7 cellular contexts compared by ENCODE assay signal in the genomic region with DNA sequence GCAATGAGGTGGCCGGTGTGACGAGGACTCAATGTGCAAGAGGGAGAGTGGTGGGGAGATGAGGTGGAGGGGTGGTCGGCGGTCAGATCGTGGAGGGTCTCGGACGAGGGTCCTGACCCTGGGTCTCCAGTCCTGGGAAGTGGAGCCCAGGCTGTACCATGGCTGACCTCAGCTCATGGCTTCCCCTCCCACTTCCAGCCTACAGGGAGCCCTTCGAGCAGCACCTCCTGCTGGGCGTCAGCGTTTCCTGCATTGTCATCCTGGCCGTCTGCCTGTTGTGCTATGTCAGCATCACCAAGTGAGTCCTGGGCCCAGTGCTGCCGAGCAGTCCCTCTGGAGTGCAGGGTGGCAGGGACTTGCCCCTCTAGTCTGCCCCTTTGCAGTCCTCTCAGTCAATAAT. TPM values are rescaled to one million over a fixed set of nuclear protein-coding genes. Genes with fewer than 3 reads are reported as not detected.
DNase-seq lines count a peak whose midpoint lies in the region; ATAC-seq, FAIRE-seq and TF ChIP-seq lines count a peak whose summit lies in the region.

No MANE protein-coding gene starts in this region.

- no peak for TF ChIP-seq POLR2A in H54 (IDR thresholded peaks at IDR 0.05; ENCODE audit: low read depth, low read length)

- ATAC-seq in SK-N-SH treated with all-trans-retinoic acid at 6 μM for 48 hours (peak; percentile 71), naive B cell (ENCODE audit: low read depth in 2 of 2) (peak; percentile 28 to 63)

- H3K27me3 Mint-ChIP-seq in chondrocyte (ENCODE audit: low read depth) = no peaks in the 10 kb centered on the region
- no peaks in the 10 kb centered on the region for H3K27me3 Mint-ChIP-seq in naive B cell
- H3K27me3 Mint-ChIP-seq in glutamatergic neuron (ENCODE audit: unreplicated experiment) = peaks cover 4% of the 10 kb centered on the region

- H3K9me3 Mint-ChIP-seq in chondrocyte (ENCODE audit: low read depth) (no peaks in the 10 kb centered on the region), naive B cell (no peaks in the 10 kb centered on the region), glutamatergic neuron (ENCODE audit: unreplicated experiment) (no peaks in the 10 kb centered on the region)

- peak; percentile 47 for DNase-seq in H54 (ENCODE audit: insufficient read length, low spot score)
- DNase-seq in chondrocyte (ENCODE audit: low spot score) = no peak
- no peak for DNase-seq in naive B cell
- DNase-seq in NCI-H1048 (lab: John Stamatoyannopoulos, UW) = no peak
- no peak for DNase-seq in cerebellar nuclear complex (lab: John Stamatoyannopoulos, UW)
- DNase-seq in glutamatergic neuron = no peak

- H3K4me1 Mint-ChIP-seq in chondrocyte (ENCODE audit: low read depth) = no peaks in the 10 kb centered on the region
- peaks cover 15 to 30% (median 27%) of the 10 kb centered on the region in 3 donors for H3K4me1 Mint-ChIP-seq in naive B cell
- no peaks in the 10 kb centered on the region for H3K4me1 Mint-ChIP-seq in glutamatergic neuron (ENCODE audit: low read depth, unreplicated experiment)

- TF ChIP-seq CTCF in chondrocyte (IDR thresholded peaks at IDR 0.05) = peak; percentile 60
- no peak for TF ChIP-seq CTCF in glutamatergic neuron (IDR thresholded peaks at IDR 0.05; ENCODE audit: partially characterized antibody, unreplicated experiment)

- H3K4me3 Mint-ChIP-seq in chondrocyte (ENCODE audit: unreplicated experiment) = no peak overlapping the region
- H3K4me3 Mint-ChIP-seq in naive B cell = peak overlapping the region in 1 of 8 donors; percentile 34
- H3K4me3 Mint-ChIP-seq in glutamatergic neuron (ENCODE audit: unreplicated experiment) = no peak overlapping the region

- FAIRE-seq in H54 (lab: Jason Lieb, UNC) = no peak

- H3K27ac Mint-ChIP-seq in chondrocyte (ENCODE audit: unreplicated experiment) = no peak overlapping the region
- H3K27ac Mint-ChIP-seq in naive B cell = peak overlapping the region in 5 of 6 donors; percentile 69 to 87 (median 76)
- H3K27ac Mint-ChIP-seq in glutamatergic neuron (ENCODE audit: unreplicated experiment) = no peak overlapping the region

- peaks cover 44% of the 10 kb centered on the region for H3K36me3 Mint-ChIP-seq in chondrocyte (ENCODE audit: low read depth)
- H3K36me3 Mint-ChIP-seq in naive B cell = peaks cover 30 to 48% of the 10 kb centered on the region in 2 donors
- H3K36me3 Mint-ChIP-seq in glutamatergic neuron (ENCODE audit: unreplicated experiment) = peaks cover 5% of the 10 kb centered on the region

TF ChIP-seq in SK-N-SH treated with all-trans-retinoic acid at 6 μM for 48 hours, 23 proteins besides CTCF, POLR2A, EP300 and RAD21:
- TF ChIP-seq SNAI2 (CRISPR knock-in tag; IDR thresholded peaks at IDR 0.05) (no peak), ZNF8 (CRISPR knock-in tag; IDR thresholded peaks at IDR 0.05) (no peak)
- TF ChIP-seq, protein P1, sequence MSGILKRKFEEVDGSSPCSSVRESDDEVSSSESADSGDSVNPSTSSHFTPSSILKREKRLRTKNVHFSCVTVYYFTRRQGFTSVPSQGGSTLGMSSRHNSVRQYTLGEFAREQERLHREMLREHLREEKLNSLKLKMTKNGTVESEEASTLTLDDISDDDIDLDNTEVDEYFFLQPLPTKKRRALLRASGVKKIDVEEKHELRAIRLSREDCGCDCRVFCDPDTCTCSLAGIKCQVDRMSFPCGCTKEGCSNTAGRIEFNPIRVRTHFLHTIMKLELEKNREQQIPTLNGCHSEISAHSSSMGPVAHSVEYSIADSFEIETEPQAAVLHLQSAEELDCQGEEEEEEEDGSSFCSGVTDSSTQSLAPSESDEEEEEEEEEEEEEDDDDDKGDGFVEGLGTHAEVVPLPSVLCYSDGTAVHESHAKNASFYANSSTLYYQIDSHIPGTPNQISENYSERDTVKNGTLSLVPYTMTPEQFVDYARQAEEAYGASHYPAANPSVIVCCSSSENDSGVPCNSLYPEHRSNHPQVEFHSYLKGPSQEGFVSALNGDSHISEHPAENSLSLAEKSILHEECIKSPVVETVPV (CRISPR knock-in tag; IDR thresholded peaks at IDR 0.05) = no peak
TF ChIP-seq in SK-N-SH treated with all-trans-retinoic acid at 6 μM for 48 hours: peak in this region for 0.

RNA-seq across cellular contexts. Expression of gene IL4R, which starts 41.8 kb away (rescaled TPM):
- total RNA-seq in chondrocyte (30.1 to 47.7 TPM (median 41.0 TPM) in 3 replicates), glutamatergic neuron (ENCODE audit: unreplicated experiment) (10.8 TPM)
- 1,000 to 10,000 TPM in 1 of 6 donors, 100 to 1,000 TPM in 5; 355 to 1,202 (median 525) TPM for polyA plus RNA-seq in naive B cell (ENCODE audit: low read depth in 6 of 6)

RNA-seq across cellular contexts. Expression of gene IL21R, which starts 46.4 kb away (rescaled TPM):
- total RNA-seq in chondrocyte = 2.1 to 11.3 TPM (median 2.2 TPM) in 3 replicates
- polyA plus RNA-seq in naive B cell (ENCODE audit: low read depth in 6 of 6) = 100 to 1,000 TPM in 1 of 6 donors, 10 to 100 TPM in 5; 47.9 to 118 (median 74.5) TPM
- total RNA-seq in glutamatergic neuron (ENCODE audit: unreplicated experiment) = 0.86 TPM

Comparison
In these comparisons a context has a peak if more than half of its experiments do, and no peak if none do; other contexts are left out.
1. H3K27ac Mint-ChIP-seq: peak in naive B cell (5 of 6); none in chondrocyte (single experiment) and glutamatergic neuron (single experiment).